ENCODE assay signal across 8 cellular contexts in the genomic region with DNA sequence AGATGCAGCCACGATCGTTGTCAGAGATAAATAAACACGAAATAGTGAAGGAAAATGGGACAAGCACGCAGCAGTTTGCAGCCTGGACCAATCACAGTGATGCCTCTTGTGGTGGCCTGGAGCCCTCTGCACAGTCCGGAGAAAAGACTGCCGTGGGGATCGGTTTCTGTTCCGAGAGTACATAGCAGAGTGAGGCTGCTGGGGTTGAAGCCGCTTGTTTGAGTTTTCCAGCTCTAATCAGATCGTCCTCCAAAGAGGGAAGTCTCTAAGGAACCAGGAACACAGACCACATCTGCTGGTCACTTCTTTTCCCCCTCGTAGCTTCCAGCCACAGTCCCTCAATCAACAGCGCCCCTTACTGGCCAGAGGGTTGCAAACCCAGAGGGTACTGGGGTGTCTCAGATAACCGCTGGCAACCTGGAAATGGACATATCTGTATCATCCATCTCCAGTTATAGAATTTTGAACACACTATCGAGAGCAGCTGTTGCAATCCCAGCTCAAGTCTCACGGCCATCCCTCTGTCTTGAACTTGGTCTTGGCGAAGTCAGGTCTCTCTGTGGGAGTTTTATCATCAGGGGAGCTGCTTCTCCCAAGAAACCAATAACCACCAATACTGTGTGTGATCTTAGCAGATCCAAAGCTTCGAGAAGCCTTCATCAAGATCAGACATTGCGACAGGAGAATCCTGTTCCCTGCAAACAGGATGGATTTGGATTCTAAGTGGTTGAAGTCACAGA. TPM values are rescaled to one million over a fixed set of nuclear protein-coding genes. Genes with fewer than 3 reads are reported as not detected.
A peak's percentile ranks its signal among the peaks of the same experiment; 100 is the strongest.
DNase-seq lines count a peak whose midpoint lies in the region; ATAC-seq lines count a peak whose summit lies in the region.

No MANE protein-coding gene starts in this region.

- ATAC-seq in GM21786 (IDR thresholded peaks at IDR 0.05; ENCODE audit: unreplicated experiment), result no peak

- peak; percentile 52 for DNase-seq in GF-D8 (lab: John Stamatoyannopoulos, UW)
- peak; percentile 50 for DNase-seq in HT-29 (ENCODE audit: low spot score)
- DNase-seq in RPMI7951 (ENCODE audit: low read depth), result peak; percentile 59
- peak; percentile 54 for DNase-seq in activated naive CD4-positive, alpha-beta T cell treated with Interleukin-2 at 50 U/mL for 16 hours
- peak; percentile 94 for DNase-seq in globus pallidus (ENCODE audit: low spot score)
- peak; percentile 63 for DNase-seq in occipital lobe (lab: John Stamatoyannopoulos, UW)
- peak; percentile 97 for DNase-seq in superior temporal gyrus (ENCODE audit: extremely low spot score)

RNA-seq across cellular contexts. Expression of a gene that starts 57.4 kb away (rescaled TPM):
- total RNA-seq in HT-29 (2014; rRNA removed; shearing (Covaris generic)), result not detected in 2 replicates
- not detected in 2 replicates for total RNA-seq in RPMI7951 (2014; rRNA removed; shearing (Covaris generic))
- 9.4 TPM for total RNA-seq in occipital lobe

Comparison
In these comparisons a context has a peak if more than half of its experiments do, and no peak if none do; other contexts are left out.
1. RNA of a gene that starts 57.4 kb away (total RNA-seq): 9.4 TPM in occipital lobe (single experiment); not detected in HT-29 and not detected in RPMI7951; every median in the first group is over 10 times any median in the second.
2. Peak in every context shown above with its lines, with median percentiles within 50 percentile points of each other: DNase-seq.